Comparison of ENCODE assay signal across 15 cellular contexts in the genomic region with DNA sequence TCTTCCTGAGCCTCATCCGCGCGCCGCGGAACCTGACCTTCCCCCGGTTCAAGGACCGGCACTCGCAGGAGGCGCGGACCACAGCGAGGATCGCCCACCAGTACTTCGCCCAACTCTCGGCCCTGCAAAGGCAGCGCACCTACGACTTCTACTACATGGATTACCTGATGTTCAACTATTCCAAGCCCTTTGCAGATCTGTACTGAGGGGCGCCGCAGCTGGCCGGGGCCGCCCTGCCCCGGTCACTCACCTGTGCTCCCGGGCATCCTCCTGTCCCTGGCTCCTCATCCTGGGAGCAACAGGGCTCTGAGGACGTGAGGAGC.
"Had no signal": no experiment of that assay in that cellular context is flagged by ENCODE, and none has a peak within 500 bp of the region (broad histone marks: within the 10 kb centered on the region; RNA-seq: fewer than 3 reads in every experiment).

No MANE protein-coding gene starts in this region.

- H3K4me1 ChIP-seq: colonic mucosa, foreskin keratinocyte, left lung, lower lobe of right lung had no signal

- H2AFZ ChIP-seq: hepatocyte had no signal

- H3K27me3 ChIP-seq: colonic mucosa, foreskin keratinocyte had no signal

- H3K27ac ChIP-seq: colonic mucosa, esophagus muscularis mucosa, foreskin keratinocyte, gastroesophageal sphincter, heart left ventricle, hepatocyte, left lung, lower lobe of right lung had no signal

- H3K36me3 ChIP-seq: colonic mucosa, esophagus muscularis mucosa, gastroesophageal sphincter, heart left ventricle, left lung, lower lobe of right lung had no signal

- H3K4me3 ChIP-seq: colonic mucosa, esophagus muscularis mucosa, gastroesophageal sphincter, heart left ventricle, hepatocyte, left lung, lower lobe of right lung had no signal

- H3K9me3 ChIP-seq: colonic mucosa, esophagus muscularis mucosa, gastroesophageal sphincter, heart left ventricle, left lung, lower lobe of right lung had no signal

- ATAC-seq: foreskin keratinocyte, gastroesophageal sphincter, heart left ventricle, left cardiac atrium, left lung, left ventricle myocardium superior, lower lobe of right lung had no signal

- DNase-seq: colonic mucosa; cortex of kidney; effector memory CD4-positive, alpha-beta T cell; foreskin keratinocyte; heart left ventricle; hypothalamus; left cardiac atrium; left lung; left ventricle myocardium superior; lower lobe of right lung; mesendoderm; midbrain had no signal

- H3K4me2 ChIP-seq: hepatocyte had no signal
